ENCODE assay signal across 12 cellular contexts in the genomic region with DNA sequence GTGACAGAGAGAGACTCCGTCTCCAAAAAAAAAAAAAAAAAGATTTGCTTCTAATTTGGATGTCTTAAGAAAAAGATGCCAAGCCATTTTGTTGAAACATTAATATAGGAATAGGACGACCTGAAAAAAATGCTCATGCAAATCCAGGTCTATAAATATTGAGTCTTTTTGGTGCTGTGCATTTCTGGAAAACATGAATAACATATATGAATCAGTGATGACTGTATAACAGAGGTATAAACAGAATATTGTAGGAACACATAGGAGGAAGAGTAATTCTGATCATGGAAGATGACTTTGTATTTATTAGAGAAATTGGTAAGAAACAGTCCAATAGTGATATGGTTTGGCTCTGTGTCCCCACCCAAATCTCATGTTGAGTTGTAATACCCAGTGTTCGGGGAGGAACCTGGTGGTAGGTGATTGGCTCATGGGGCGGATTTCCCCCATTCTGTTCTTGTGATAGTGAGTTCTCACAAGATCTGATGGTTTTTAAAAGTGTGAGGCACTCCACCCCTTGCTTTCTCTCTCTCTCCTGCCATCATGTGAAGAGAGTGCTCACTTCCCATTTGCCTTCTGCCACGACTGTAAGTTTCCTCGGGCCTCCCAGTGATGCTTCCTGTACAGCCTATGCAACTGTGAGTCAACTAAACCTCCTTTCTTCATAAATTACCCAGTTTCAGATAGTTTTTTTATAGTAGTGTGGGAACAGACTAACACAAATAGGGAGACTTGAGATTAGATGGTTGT. TPM values are rescaled to one million over a fixed set of nuclear protein-coding genes. Genes with fewer than 3 reads are reported as not detected.
DNase-seq lines count a peak whose midpoint lies in the region; ATAC-seq and TF ChIP-seq lines count a peak whose summit lies in the region.
"Had no signal": no experiment of that assay in that cellular context is flagged by ENCODE, and none has a peak within 500 bp of the region (broad histone marks: within the 10 kb centered on the region; RNA-seq: fewer than 3 reads in every experiment).

No MANE protein-coding gene starts in this region.

- peaks cover 6 to 10% (median 7%) of the 10 kb centered on the region in 3 donors for H3K36me3 ChIP-seq in esophagus squamous epithelium

- H3K4me3 ChIP-seq in fibroblast of mammary gland (ENCODE audit: control insufficient read depth, low read depth, low read length) (no peak overlapping the region), esophagus squamous epithelium (no peak overlapping the region)

- H3K27ac ChIP-seq in esophagus squamous epithelium = no peak overlapping the region
- H3K27ac ChIP-seq: KMS-11 had no signal

- POLR2A ChIA-PET in activated CD4-positive, alpha-beta memory T cell treated with anti-CD3 and anti-CD28 coated beads for 36 hours (lab: Charles Lee) = no interaction called here
- POLR2A ChIA-PET in activated CD4-positive, alpha-beta memory T cell treated with anti-CD3 and anti-CD28 coated beads, Interleukin-2, amount 10 ng/mL, durations not matched to agents 7 days and 5 days (lab: Charles Lee) = interaction anchor here (0.6 kb wide), 1 partner anchor 13 kb away, joined by 3 read pairs; no protein-coding TSS in a partner anchor
- POLR2A ChIA-PET in activated CD8-positive, alpha-beta T cell treated with anti-CD3 and anti-CD28 coated beads, Interleukin-2, amount 10 ng/mL, durations not matched to agents 7 days and 5 days (lab: Charles Lee) = interaction anchor here (0.6 kb wide), 1 partner anchor 19 kb away, joined by 3 read pairs; no protein-coding TSS in a partner anchor

- H3K27ac Mint-ChIP-seq in activated CD4-positive, alpha-beta memory T cell treated with anti-CD3 and anti-CD28 coated beads for 36 hours = peak overlapping the region; percentile 89
- H3K27ac Mint-ChIP-seq in activated CD4-positive, alpha-beta memory T cell treated with anti-CD3 and anti-CD28 coated beads, Interleukin-2, amount 10 ng/mL, durations not matched to agents 7 days and 5 days = no peak overlapping the region
- H3K27ac Mint-ChIP-seq in activated CD8-positive, alpha-beta T cell treated with anti-CD3 and anti-CD28 coated beads, Interleukin-2, amount 10 ng/mL, durations not matched to agents 7 days and 5 days = peak overlapping the region; percentile 49

- intact Hi-C loops in activated CD4-positive, alpha-beta memory T cell treated with anti-CD3 and anti-CD28 coated beads for 36 hours (cut with micrococcal nuclease) = loop anchor here (10.0 kb wide), 2 partner anchors 629 to 1141 kb away; partner anchors contain the start of gene PCNX1
- intact Hi-C loops in esophagus squamous epithelium (cut with DNase I) = no loop called here

- no peaks in the 10 kb centered on the region for H3K27me3 ChIP-seq in esophagus squamous epithelium

- H3K4me3 Mint-ChIP-seq in activated CD4-positive, alpha-beta memory T cell treated with anti-CD3 and anti-CD28 coated beads for 36 hours = peak overlapping the region; percentile 32
- no peak overlapping the region for H3K4me3 Mint-ChIP-seq in activated CD4-positive, alpha-beta memory T cell treated with anti-CD3 and anti-CD28 coated beads, Interleukin-2, amount 10 ng/mL, durations not matched to agents 7 days and 5 days
- H3K4me3 Mint-ChIP-seq in activated CD8-positive, alpha-beta T cell treated with anti-CD3 and anti-CD28 coated beads, Interleukin-2, amount 10 ng/mL, durations not matched to agents 7 days and 5 days = no peak overlapping the region

- no peak for ATAC-seq in activated CD8-positive, alpha-beta T cell treated with anti-CD3 and anti-CD28 coated beads, Interleukin-2, amount 10 ng/mL, durations not matched to agents 7 days and 5 days
- ATAC-seq: PC-3, right cardiac atrium had no signal

- peaks cover 7% of the 10 kb centered on the region for H3K9me3 Mint-ChIP-seq in activated CD4-positive, alpha-beta memory T cell treated with anti-CD3 and anti-CD28 coated beads for 36 hours
- H3K9me3 Mint-ChIP-seq in activated CD4-positive, alpha-beta memory T cell treated with anti-CD3 and anti-CD28 coated beads, Interleukin-2, amount 10 ng/mL, durations not matched to agents 7 days and 5 days = peaks cover 7% of the 10 kb centered on the region
- peaks cover 12% of the 10 kb centered on the region for H3K9me3 Mint-ChIP-seq in activated CD8-positive, alpha-beta T cell treated with anti-CD3 and anti-CD28 coated beads, Interleukin-2, amount 10 ng/mL, durations not matched to agents 7 days and 5 days (ENCODE audit: insufficient read depth)

- H3K27me3 Mint-ChIP-seq in activated CD4-positive, alpha-beta memory T cell treated with anti-CD3 and anti-CD28 coated beads for 36 hours = no peaks in the 10 kb centered on the region
- no peaks in the 10 kb centered on the region for H3K27me3 Mint-ChIP-seq in activated CD4-positive, alpha-beta memory T cell treated with anti-CD3 and anti-CD28 coated beads, Interleukin-2, amount 10 ng/mL, durations not matched to agents 7 days and 5 days
- no peaks in the 10 kb centered on the region for H3K27me3 Mint-ChIP-seq in activated CD8-positive, alpha-beta T cell treated with anti-CD3 and anti-CD28 coated beads, Interleukin-2, amount 10 ng/mL, durations not matched to agents 7 days and 5 days (ENCODE audit: low read depth)

- TF ChIP-seq CTCF in fibroblast of mammary gland (conservative IDR thresholded peaks at IDR 0.05; ENCODE audit: control insufficient read depth, insufficient read depth, low read depth, low read length) = no peak
- TF ChIP-seq CTCF in esophagus squamous epithelium (IDR thresholded peaks at IDR 0.05) = no peak

- CTCF ChIA-PET in activated CD4-positive, alpha-beta memory T cell treated with anti-CD3 and anti-CD28 coated beads for 36 hours (lab: Charles Lee) = interaction anchor here (0.6 kb wide), 1 partner anchor 939 kb away, joined by 3 read pairs; no protein-coding TSS in a partner anchor
- CTCF ChIA-PET in activated CD4-positive, alpha-beta memory T cell treated with anti-CD3 and anti-CD28 coated beads, Interleukin-2, amount 10 ng/mL, durations not matched to agents 7 days and 5 days (lab: Charles Lee) = no interaction called here
- CTCF ChIA-PET in activated CD8-positive, alpha-beta T cell treated with anti-CD3 and anti-CD28 coated beads, Interleukin-2, amount 10 ng/mL, durations not matched to agents 7 days and 5 days (lab: Charles Lee) = no interaction called here

- H3K4me1 Mint-ChIP-seq in activated CD4-positive, alpha-beta memory T cell treated with anti-CD3 and anti-CD28 coated beads for 36 hours (ENCODE audit: low read depth) = peaks cover 54% of the 10 kb centered on the region
- peaks cover 40% of the 10 kb centered on the region for H3K4me1 Mint-ChIP-seq in activated CD4-positive, alpha-beta memory T cell treated with anti-CD3 and anti-CD28 coated beads, Interleukin-2, amount 10 ng/mL, durations not matched to agents 7 days and 5 days
- H3K4me1 Mint-ChIP-seq in activated CD8-positive, alpha-beta T cell treated with anti-CD3 and anti-CD28 coated beads, Interleukin-2, amount 10 ng/mL, durations not matched to agents 7 days and 5 days (ENCODE audit: low read depth) = peaks cover 39% of the 10 kb centered on the region

- H3K36me3 Mint-ChIP-seq in activated CD4-positive, alpha-beta memory T cell treated with anti-CD3 and anti-CD28 coated beads for 36 hours = peaks cover 25% of the 10 kb centered on the region
- peaks cover 29% of the 10 kb centered on the region for H3K36me3 Mint-ChIP-seq in activated CD4-positive, alpha-beta memory T cell treated with anti-CD3 and anti-CD28 coated beads, Interleukin-2, amount 10 ng/mL, durations not matched to agents 7 days and 5 days (ENCODE audit: low read depth)
- peaks cover 30% of the 10 kb centered on the region for H3K36me3 Mint-ChIP-seq in activated CD8-positive, alpha-beta T cell treated with anti-CD3 and anti-CD28 coated beads, Interleukin-2, amount 10 ng/mL, durations not matched to agents 7 days and 5 days (ENCODE audit: low read depth)

- no peaks in the 10 kb centered on the region for H3K9me3 ChIP-seq in esophagus squamous epithelium

- WGBS in esophagus squamous epithelium, 2 donors = 71 to 84% methylated on average over 6 of the region's 6 CpGs

- DNase-seq in activated CD4-positive, alpha-beta memory T cell treated with anti-CD3 and anti-CD28 coated beads for 36 hours = peak; percentile 55
- DNase-seq in activated CD4-positive, alpha-beta memory T cell treated with anti-CD3 and anti-CD28 coated beads, Interleukin-2, amount 10 ng/mL, durations not matched to agents 7 days and 5 days = no peak
- DNase-seq in activated CD8-positive, alpha-beta T cell treated with anti-CD3 and anti-CD28 coated beads, Interleukin-2, amount 10 ng/mL, durations not matched to agents 7 days and 5 days = no peak
- DNase-seq in fibroblast of mammary gland (ENCODE audit: low read depth) = peak; percentile 16
- peak; percentile 39 for DNase-seq in stimulated activated CD8-positive, alpha-beta memory T cell treated with anti-CD3 and anti-CD28 coated beads, Interleukin-4, amount 100 ng/mL, for 48 hours
- no peak for DNase-seq in esophagus squamous epithelium (lab: John Stamatoyannopoulos, UW)
- DNase-seq in epidermal melanocyte (ENCODE audit: insufficient read length, low spot score) = no peak
- no peak for DNase-seq in NCI-H1105 (lab: John Stamatoyannopoulos, UW)
- DNase-seq: cerebellar nuclear complex, PC-3, right cardiac atrium had no signal

- H3K4me1 ChIP-seq in esophagus squamous epithelium = peaks cover 13 to 19% (median 17%) of the 10 kb centered on the region in 3 donors

- no peak for TF ChIP-seq POLR2A in esophagus squamous epithelium (IDR thresholded peaks at IDR 0.05)

RNA-seq across cellular contexts. Expression of gene SRSF5, which starts 3.0 kb away (rescaled TPM):
- 100 to 1,000 TPM; 289 to 303 TPM for total RNA-seq in activated CD4-positive, alpha-beta memory T cell treated with anti-CD3 and anti-CD28 coated beads for 36 hours
- 100 to 1,000 TPM; 368 to 376 TPM for total RNA-seq in activated CD4-positive, alpha-beta memory T cell treated with anti-CD3 and anti-CD28 coated beads, Interleukin-2, amount 10 ng/mL, durations not matched to agents 7 days and 5 days
- 100 to 1,000 TPM; 283 to 301 TPM for total RNA-seq in activated CD8-positive, alpha-beta T cell treated with anti-CD3 and anti-CD28 coated beads, Interleukin-2, amount 10 ng/mL, durations not matched to agents 7 days and 5 days
- total RNA-seq in esophagus squamous epithelium = 100 to 1,000 TPM in 3 of 4 donors, 10 to 100 TPM in 1; 94.3 to 382 (median 173) TPM

RNA-seq across cellular contexts. Expression of gene SLC10A1, which starts 33.1 kb away (rescaled TPM):
- total RNA-seq in activated CD4-positive, alpha-beta memory T cell treated with anti-CD3 and anti-CD28 coated beads for 36 hours = not detected
- not detected for total RNA-seq in activated CD4-positive, alpha-beta memory T cell treated with anti-CD3 and anti-CD28 coated beads, Interleukin-2, amount 10 ng/mL, durations not matched to agents 7 days and 5 days
- not detected for total RNA-seq in activated CD8-positive, alpha-beta T cell treated with anti-CD3 and anti-CD28 coated beads, Interleukin-2, amount 10 ng/mL, durations not matched to agents 7 days and 5 days
- total RNA-seq in esophagus squamous epithelium = not detected
- total RNA-seq: PC-3, right cardiac atrium had no signal

Comparison
In these comparisons a context has a peak if more than half of its experiments do, and no peak if none do; other contexts are left out.
1. DNase-seq: peak in activated CD4-positive, alpha-beta memory T cell treated with anti-CD3 and anti-CD28 coated beads for 36 hours (single experiment), fibroblast of mammary gland (single experiment) and stimulated activated CD8-positive, alpha-beta memory T cell treated with anti-CD3 and anti-CD28 coated beads, Interleukin-4, amount 100 ng/mL, for 48 hours (single experiment); none in activated CD4-positive, alpha-beta memory T cell treated with anti-CD3 and anti-CD28 coated beads, Interleukin-2, amount 10 ng/mL, durations not matched to agents 7 days and 5 days (single experiment), activated CD8-positive, alpha-beta T cell treated with anti-CD3 and anti-CD28 coated beads, Interleukin-2, amount 10 ng/mL, durations not matched to agents 7 days and 5 days (single experiment), esophagus squamous epithelium (single experiment), epidermal melanocyte (single experiment) and NCI-H1105 (single experiment).